In the genomic region with DNA sequence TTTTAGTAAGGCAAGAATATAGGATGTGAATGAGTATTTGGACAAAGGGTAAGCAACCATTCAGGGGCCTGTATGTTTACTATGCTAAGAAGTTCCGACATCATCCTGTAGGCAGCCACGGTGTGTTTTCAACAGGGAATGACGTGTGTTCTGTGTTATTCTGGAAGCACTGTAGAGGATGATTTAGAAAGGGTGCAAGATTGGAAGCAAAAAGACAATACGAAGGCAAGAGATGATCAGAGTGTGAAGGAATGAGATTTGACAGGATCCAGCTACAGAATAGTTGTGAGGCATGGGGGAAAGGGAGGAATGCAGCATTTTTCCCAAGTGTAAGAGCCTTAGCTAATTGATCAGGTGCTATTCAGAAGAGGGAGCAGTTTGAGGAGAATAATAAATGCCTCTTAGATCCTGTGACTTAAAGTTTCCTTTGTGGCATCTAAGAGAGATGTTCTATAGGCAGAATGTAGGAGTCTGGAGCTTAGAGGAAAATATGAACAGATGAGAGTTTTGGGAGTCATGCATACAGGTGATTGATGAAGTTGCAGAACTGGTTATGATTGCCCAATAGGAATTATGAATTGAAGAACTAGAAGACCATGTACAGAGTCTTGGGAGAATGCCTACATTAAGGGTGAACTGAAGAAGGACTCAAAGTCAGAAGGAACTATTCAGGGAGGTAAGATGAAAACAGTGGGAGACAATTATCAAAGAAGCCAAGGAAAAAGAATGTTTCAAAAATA, we compare ENCODE assay signal across 9 cellular contexts. TPM values are rescaled to one million over a fixed set of nuclear protein-coding genes. Genes with fewer than 3 reads are reported as not detected.
DNase-seq lines count a peak whose midpoint lies in the region; ATAC-seq lines count a peak whose summit lies in the region.
"Had no signal": no experiment of that assay in that cellular context is flagged by ENCODE, and none has a peak within 500 bp of the region (broad histone marks: within the 10 kb centered on the region; RNA-seq: fewer than 3 reads in every experiment).

No MANE protein-coding gene starts in this region.

- H3K23ac ChIP-seq in mesendoderm (ENCODE audit: low read length) = no peak overlapping the region

- peaks cover 59% of the 10 kb centered on the region for H3K4me1 ChIP-seq in CD4-positive, CD25-positive, alpha-beta regulatory T cell (ENCODE audit: control insufficient read depth, insufficient read depth, low read length, poor library complexity, severe bottlenecking)
- H3K4me1 ChIP-seq in HUES64 (ENCODE audit: insufficient read depth, low read length) (peaks cover 30% of the 10 kb centered on the region), mesendoderm (ENCODE audit: control insufficient read depth, low read depth, low read length) (peaks cover 2% of the 10 kb centered on the region)

- no peaks in the 10 kb centered on the region for H3K9me3 Mint-ChIP-seq in CD4-positive, CD25-positive, alpha-beta regulatory T cell

- H3K27ac ChIP-seq in CD4-positive, CD25-positive, alpha-beta regulatory T cell (ENCODE audit: insufficient read depth, low read length, poor library complexity, severe bottlenecking) = no peak overlapping the region
- no peak overlapping the region for H3K27ac ChIP-seq in HUES64 (ENCODE audit: low read depth, low read length)
- no peak overlapping the region for H3K27ac ChIP-seq in mesendoderm (ENCODE audit: low read depth, low read length)

- no peak overlapping the region for H3K4me2 ChIP-seq in mesendoderm (ENCODE audit: low read length)

- H4K8ac ChIP-seq in mesendoderm (ENCODE audit: low read depth, low read length) = no peak overlapping the region

- H3K27ac Mint-ChIP-seq in CD4-positive, CD25-positive, alpha-beta regulatory T cell = peak overlapping the region in 2 of 3 donors; percentile 49 to 72

- no peaks in the 10 kb centered on the region for H3K27me3 ChIP-seq in CD4-positive, CD25-positive, alpha-beta regulatory T cell (ENCODE audit: control insufficient read depth, insufficient read depth, low read length)
- H3K27me3 ChIP-seq in HUES64 (ENCODE audit: insufficient read depth, low read length) (no peaks in the 10 kb centered on the region), mesendoderm (ENCODE audit: insufficient read depth, low read length, poor library complexity) (no peaks in the 10 kb centered on the region)

- DNase-seq in CD4-positive, CD25-positive, alpha-beta regulatory T cell = no peak
- peak; percentile 21 for DNase-seq in astrocyte of the hippocampus (ENCODE audit: low read depth, low spot score)
- peak; percentile 34 for DNase-seq in mesendoderm
- no peak for DNase-seq in RPMI8226
- DNase-seq in T-helper 9 cell = no peak
- no peak for DNase-seq in NCI-H2227 (lab: John Stamatoyannopoulos, UW; ENCODE audit: unreplicated experiment)
- DNase-seq: SW 1271 had no signal

- no peaks in the 10 kb centered on the region for H3K9me3 ChIP-seq in CD4-positive, CD25-positive, alpha-beta regulatory T cell (ENCODE audit: control insufficient read depth in 2 of 2, low read length in 2 of 2)
- no peaks in the 10 kb centered on the region for H3K9me3 ChIP-seq in HUES64 (ENCODE audit: insufficient read depth, low read depth, low read length)

- 87% methylated on average over 4 of the region's 4 CpGs for WGBS in HUES64
- WGBS in mesendoderm (ENCODE audit: extremely low coverage, insufficient coverage, low lambda C conversion rate) = no CpG with 5 or more reads among the region's 4 CpGs

- H3K36me3 Mint-ChIP-seq in CD4-positive, CD25-positive, alpha-beta regulatory T cell = peaks cover 8% of the 10 kb centered on the region

- H3K9ac ChIP-seq in HUES64 (ENCODE audit: low read depth, low read length) = no peak overlapping the region
- no peak overlapping the region for H3K9ac ChIP-seq in mesendoderm (ENCODE audit: low read length)

- H3K79me1 ChIP-seq in mesendoderm (ENCODE audit: low read length) = peaks cover 17% of the 10 kb centered on the region

- H3K36me3 ChIP-seq in CD4-positive, CD25-positive, alpha-beta regulatory T cell (ENCODE audit: control insufficient read depth, insufficient read depth, low read length) = peaks cover 19% of the 10 kb centered on the region
- H3K36me3 ChIP-seq in HUES64 (ENCODE audit: insufficient read depth, low read length) = peaks cover 49% of the 10 kb centered on the region
- peaks cover 4% of the 10 kb centered on the region for H3K36me3 ChIP-seq in mesendoderm (ENCODE audit: control insufficient read depth, insufficient read depth, low read length)

- H2BK15ac ChIP-seq in mesendoderm (replicated peaks; ENCODE audit: low read depth) = no peak overlapping the region

- ATAC-seq in CD4-positive, CD25-positive, alpha-beta regulatory T cell (ENCODE audit: low read depth in 2 of 2) = no peak
- ATAC-seq in HG03095 (IDR thresholded peaks at IDR 0.05; ENCODE audit: unreplicated experiment) = no peak

- no peak overlapping the region for H4K5ac ChIP-seq in mesendoderm (ENCODE audit: low read length)

- no peak overlapping the region for H3K4ac ChIP-seq in mesendoderm (ENCODE audit: low read depth, low read length)

- no peak overlapping the region for H2BK5ac ChIP-seq in mesendoderm (ENCODE audit: low read length)

- peaks cover 43 to 72% (median 53%) of the 10 kb centered on the region in 4 donors for H3K4me1 Mint-ChIP-seq in CD4-positive, CD25-positive, alpha-beta regulatory T cell

- H3K18ac ChIP-seq in mesendoderm (ENCODE audit: low read length) = no peak overlapping the region

- H3K27me3 Mint-ChIP-seq in CD4-positive, CD25-positive, alpha-beta regulatory T cell = no peaks in the 10 kb centered on the region

- H3K79me2 ChIP-seq in mesendoderm (ENCODE audit: control insufficient read depth, insufficient read depth, low read length) = peaks cover 44% of the 10 kb centered on the region

- no peak overlapping the region for H2AK5ac ChIP-seq in mesendoderm (ENCODE audit: low read length)

- H3K4me3 ChIP-seq in CD4-positive, CD25-positive, alpha-beta regulatory T cell (ENCODE audit: low read depth, low read length) = peak overlapping the region; percentile 85
- H3K4me3 ChIP-seq in HUES64 (ENCODE audit: low read length) (peak overlapping the region; percentile 86; the same call in 1 of the 2 replicates), mesendoderm (ENCODE audit: low read length) (no peak overlapping the region)

- H2BK120ac ChIP-seq in mesendoderm (ENCODE audit: low read depth, low read length) = no peak overlapping the region

- H3K4me3 Mint-ChIP-seq in CD4-positive, CD25-positive, alpha-beta regulatory T cell = peak overlapping the region; percentile 88 to 95 (median 92)

- H3K56ac ChIP-seq in mesendoderm (ENCODE audit: low read length) = peak overlapping the region; percentile 44

RNA-seq across cellular contexts. Expression of a gene that starts 2.5 kb away (rescaled TPM):
- 37.1 TPM for total RNA-seq in CD4-positive, CD25-positive, alpha-beta regulatory T cell
- polyA plus RNA-seq in CD4-positive, CD25-positive, alpha-beta regulatory T cell = 10 to 100 TPM; 12.5 to 17.9 (median 16.0) TPM
- polyA plus RNA-seq in HUES64 (2013, experiment 1 of 2) = 14.8 TPM
- polyA plus RNA-seq in HUES64 (2013, experiment 2 of 2) = 15.7 TPM
- polyA plus RNA-seq in mesendoderm (2013, experiment 1 of 2) = 20.1 TPM
- polyA plus RNA-seq in mesendoderm (2013, experiment 2 of 2) = 19.0 TPM

Comparison
In these comparisons a context has a peak if more than half of its experiments do, and no peak if none do; other contexts are left out.
1. DNase-seq: peak in astrocyte of the hippocampus (single experiment) and mesendoderm (single experiment); none in CD4-positive, CD25-positive, alpha-beta regulatory T cell (0 of 3), RPMI8226 (single experiment), T-helper 9 cell (single experiment) and NCI-H2227 (single experiment).